15 cellular contexts compared by ENCODE assay signal in the genomic region with DNA sequence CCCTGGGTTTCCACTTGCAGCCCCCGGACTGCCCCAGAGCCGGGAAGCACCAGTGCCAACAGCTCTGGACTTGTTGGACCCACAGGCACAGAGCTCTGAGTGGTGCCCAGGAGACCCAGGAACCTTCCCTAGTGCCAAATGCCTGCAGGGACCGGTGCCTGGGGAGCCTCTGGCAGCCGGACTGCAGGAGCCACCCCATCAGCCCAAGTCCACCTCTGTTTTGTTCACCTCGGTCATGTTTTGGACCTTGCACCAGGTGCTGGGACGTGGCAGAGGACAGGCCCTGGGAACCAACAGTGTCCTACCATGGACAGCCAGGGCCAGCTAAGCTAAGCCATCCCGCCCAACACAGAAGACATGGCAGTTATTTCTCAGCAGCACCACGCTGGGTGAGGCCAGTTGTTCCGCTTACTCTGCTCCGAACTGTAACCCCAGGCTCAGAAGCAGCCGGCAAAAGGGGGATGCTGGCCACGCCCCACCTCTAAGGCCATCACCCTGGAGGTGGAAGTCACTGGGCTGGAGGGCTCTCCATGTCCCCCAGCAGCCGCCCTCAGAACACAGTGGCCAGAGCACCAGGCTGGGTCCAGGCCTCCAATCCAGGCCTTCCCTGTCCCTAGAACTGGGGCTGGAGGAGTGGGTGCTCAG.
DNase-seq lines count a peak whose midpoint lies in the region; ATAC-seq and TF ChIP-seq lines count a peak whose summit lies in the region.
"Had no signal": no experiment of that assay in that cellular context is flagged by ENCODE, and none has a peak within 500 bp of the region (broad histone marks: within the 10 kb centered on the region; RNA-seq: fewer than 3 reads in every experiment).

No MANE protein-coding gene starts in this region.

- H3K4me1 ChIP-seq in left ventricle myocardium inferior (no peaks in the 10 kb centered on the region), foreskin keratinocyte (no peaks in the 10 kb centered on the region), liver (ENCODE audit: control insufficient read depth in 4 of 4, insufficient read depth in 4 of 4, low read length in 3 of 4) (peaks cover 7 to 51% (median 41%) of the 10 kb centered on the region in 4 donors), osteoblast (ENCODE audit: insufficient read depth, low read length) (no peaks in the 10 kb centered on the region)
- H3K4me1 ChIP-seq: HAP-1 had no signal

- ATAC-seq in Right ventricle myocardium inferior (no peak), foreskin keratinocyte (no peak)

- H3K27me3 ChIP-seq in left ventricle myocardium inferior (ENCODE audit: low read depth) (no peaks in the 10 kb centered on the region), foreskin keratinocyte (peaks cover 8% of the 10 kb centered on the region), liver (ENCODE audit: control insufficient read depth in 4 of 4, insufficient read depth in 4 of 4, low read length in 3 of 4) (no peaks in the 10 kb centered on the region), osteoblast (ENCODE audit: insufficient read depth, low read length) (no peaks in the 10 kb centered on the region)
- H3K27me3 ChIP-seq: BLaER1 treated with 17β-estradiol and CSF1 and Interleukin-3, amounts not matched to agents 10 nM and 100 nM had no signal

- no peak overlapping the region for H3K9ac ChIP-seq in liver (ENCODE audit: low read depth in 1 of 2, low read length in 2 of 2)
- H3K9ac ChIP-seq: BLaER1 treated with 17β-estradiol and CSF1 and Interleukin-3, amounts not matched to agents 10 nM and 100 nM had no signal

- no peaks in the 10 kb centered on the region for H4K20me1 ChIP-seq in osteoblast (ENCODE audit: insufficient read depth, low read length)

- no peak overlapping the region for H3K4me2 ChIP-seq in osteoblast (ENCODE audit: insufficient read depth, low read length)
- H3K4me2 ChIP-seq: BLaER1 treated with 17β-estradiol and CSF1 and Interleukin-3, amounts not matched to agents 10 nM and 100 nM had no signal

- H3K36me3 ChIP-seq in left ventricle myocardium inferior (peaks cover 8% of the 10 kb centered on the region), liver (ENCODE audit: control insufficient read depth in 4 of 4, insufficient read depth in 3 of 4, low read depth in 1 of 4, low read length in 3 of 4) (peaks cover 0 to 24% (median 8%) of the 10 kb centered on the region in 4 donors), osteoblast (ENCODE audit: insufficient read depth, low read length) (no peaks in the 10 kb centered on the region)
- H3K36me3 ChIP-seq: BLaER1 treated with 17β-estradiol and CSF1 and Interleukin-3, amounts not matched to agents 10 nM and 100 nM; HAP-1 had no signal

- intact Hi-C loops in Right ventricle myocardium inferior (cut with DNase I) (no loop called here), left ventricle myocardium inferior (cut with micrococcal nuclease) (no loop called here)

- WGBS in liver: 63% methylated on average over 13 of the region's 13 CpGs

- H3K79me2 ChIP-seq in osteoblast (ENCODE audit: insufficient read depth, low read length): no peaks in the 10 kb centered on the region

- peak in 1 of 2 donors; percentile 54 for TF ChIP-seq RAD21 in liver (IDR thresholded peaks at IDR 0.05)

- no peak overlapping the region for H3K4me3 ChIP-seq in left ventricle myocardium inferior
- no peak overlapping the region for H3K4me3 ChIP-seq in liver (ENCODE audit: low read depth in 1 of 3, low read length in 3 of 3)
- no peak overlapping the region for H3K4me3 ChIP-seq in osteoblast (ENCODE audit: insufficient read depth, low read length)
- H3K4me3 ChIP-seq: BLaER1 treated with 17β-estradiol and CSF1 and Interleukin-3, amounts not matched to agents 10 nM and 100 nM; HAP-1 had no signal

- H2AFZ ChIP-seq in osteoblast (ENCODE audit: low read length): no peak overlapping the region

- no peak for TF ChIP-seq CTCF in left ventricle myocardium inferior (IDR thresholded peaks at IDR 0.05; ENCODE audit: borderline replicate concordance)
- TF ChIP-seq CTCF in foreskin keratinocyte (conservative IDR thresholded peaks at IDR 0.05): no peak
- no peak for TF ChIP-seq CTCF in liver (IDR thresholded peaks at IDR 0.05; ENCODE audit: low read depth, low read length, missing input control)
- no peak for TF ChIP-seq CTCF in osteoblast (IDR thresholded peaks at IDR 0.05; ENCODE audit: extremely low read depth, low read depth, low read length)

- H3K27ac ChIP-seq in left ventricle myocardium inferior (replicated peaks): no peak overlapping the region
- peak overlapping the region; percentile 46 for H3K27ac ChIP-seq in foreskin keratinocyte
- peak overlapping the region; percentile 67 to 79 for H3K27ac ChIP-seq in liver (ENCODE audit: low read depth in 1 of 2, low read length in 2 of 2)
- H3K27ac ChIP-seq in osteoblast (ENCODE audit: low read depth, low read length): no peak overlapping the region
- H3K27ac ChIP-seq: 22Rv1; BLaER1 treated with 17β-estradiol and CSF1 and Interleukin-3, amounts not matched to agents 10 nM and 100 nM had no signal

- H3K9me3 ChIP-seq in left ventricle myocardium inferior (replicated peaks) (no peaks in the 10 kb centered on the region), liver (ENCODE audit: control insufficient read depth in 4 of 4, low read length in 3 of 4) (no peaks in the 10 kb centered on the region), osteoblast (ENCODE audit: low read depth, low read length) (no peaks in the 10 kb centered on the region)
- H3K9me3 ChIP-seq: BLaER1 treated with 17β-estradiol and CSF1 and Interleukin-3, amounts not matched to agents 10 nM and 100 nM; HAP-1 had no signal

- DNase-seq in Right ventricle myocardium inferior (ENCODE audit: missing footprints) (peak; percentile 45), left ventricle myocardium inferior (no peak), foreskin keratinocyte (no peak), osteoblast (ENCODE audit: insufficient read length, low spot score, missing footprints) (peak; percentile 80), GM03348 (ENCODE audit: low spot score) (no peak), NCI-H748 (lab: John Stamatoyannopoulos, UW; ENCODE audit: unreplicated experiment) (no peak)
- DNase-seq in activated CD4-positive, alpha-beta T cell treated with anti-CD3 and anti-CD28 coated beads, Interleukin-2, amount 50 U/mL, for 48 hours: no peak
- DNase-seq: AML-193; CD4-positive, CD25-positive, alpha-beta regulatory T cell; DMS53; GF-D8 had no signal

TF ChIP-seq in liver, 16 proteins besides CTCF, POLR2A, EP300 and RAD21 (continues in another document):
- TF ChIP-seq ATF3 (IDR thresholded peaks at IDR 0.05): no peak
- TF ChIP-seq EGR1 (IDR thresholded peaks at IDR 0.05; ENCODE audit: low read depth in 2 of 2): no peak
- peak; percentile 95 for TF ChIP-seq RXRA (IDR thresholded peaks at IDR 0.05)
- no peak for TF ChIP-seq GABPA (IDR thresholded peaks at IDR 0.05 in 1 of 2, conservative IDR thresholded peaks at IDR 0.05 in 1 of 2)
- no peak for TF ChIP-seq NR2F2 (IDR thresholded peaks at IDR 0.05)
- TF ChIP-seq HNF4G (IDR thresholded peaks at IDR 0.05): peak; percentile 97
- no peak for TF ChIP-seq TAF1 (conservative IDR thresholded peaks at IDR 0.05)
- peak; percentile 98 to 100 for TF ChIP-seq HNF4A (conservative IDR thresholded peaks at IDR 0.05)
- TF ChIP-seq, protein P1, sequence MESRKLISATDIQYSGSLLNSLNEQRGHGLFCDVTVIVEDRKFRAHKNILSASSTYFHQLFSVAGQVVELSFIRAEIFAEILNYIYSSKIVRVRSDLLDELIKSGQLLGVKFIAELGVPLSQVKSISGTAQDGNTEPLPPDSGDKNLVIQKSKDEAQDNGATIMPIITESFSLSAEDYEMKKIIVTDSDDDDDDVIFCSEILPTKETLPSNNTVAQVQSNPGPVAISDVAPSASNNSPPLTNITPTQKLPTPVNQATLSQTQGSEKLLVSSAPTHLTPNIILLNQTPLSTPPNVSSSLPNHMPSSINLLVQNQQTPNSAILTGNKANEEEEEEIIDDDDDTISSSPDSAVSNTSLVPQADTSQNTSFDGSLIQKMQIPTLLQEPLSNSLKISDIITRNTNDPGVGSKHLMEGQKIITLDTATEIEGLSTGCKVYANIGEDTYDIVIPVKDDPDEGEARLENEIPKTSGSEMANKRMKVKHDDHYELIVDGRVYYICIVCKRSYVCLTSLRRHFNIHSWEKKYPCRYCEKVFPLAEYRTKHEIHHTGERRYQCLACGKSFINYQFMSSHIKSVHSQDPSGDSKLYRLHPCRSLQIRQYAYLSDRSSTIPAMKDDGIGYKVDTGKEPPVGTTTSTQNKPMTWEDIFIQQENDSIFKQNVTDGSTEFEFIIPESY (IDR thresholded peaks at IDR 0.05): no peak
- TF ChIP-seq SP1 (IDR thresholded peaks at IDR 0.05): peak; percentile 94
- TF ChIP-seq, protein P2, sequence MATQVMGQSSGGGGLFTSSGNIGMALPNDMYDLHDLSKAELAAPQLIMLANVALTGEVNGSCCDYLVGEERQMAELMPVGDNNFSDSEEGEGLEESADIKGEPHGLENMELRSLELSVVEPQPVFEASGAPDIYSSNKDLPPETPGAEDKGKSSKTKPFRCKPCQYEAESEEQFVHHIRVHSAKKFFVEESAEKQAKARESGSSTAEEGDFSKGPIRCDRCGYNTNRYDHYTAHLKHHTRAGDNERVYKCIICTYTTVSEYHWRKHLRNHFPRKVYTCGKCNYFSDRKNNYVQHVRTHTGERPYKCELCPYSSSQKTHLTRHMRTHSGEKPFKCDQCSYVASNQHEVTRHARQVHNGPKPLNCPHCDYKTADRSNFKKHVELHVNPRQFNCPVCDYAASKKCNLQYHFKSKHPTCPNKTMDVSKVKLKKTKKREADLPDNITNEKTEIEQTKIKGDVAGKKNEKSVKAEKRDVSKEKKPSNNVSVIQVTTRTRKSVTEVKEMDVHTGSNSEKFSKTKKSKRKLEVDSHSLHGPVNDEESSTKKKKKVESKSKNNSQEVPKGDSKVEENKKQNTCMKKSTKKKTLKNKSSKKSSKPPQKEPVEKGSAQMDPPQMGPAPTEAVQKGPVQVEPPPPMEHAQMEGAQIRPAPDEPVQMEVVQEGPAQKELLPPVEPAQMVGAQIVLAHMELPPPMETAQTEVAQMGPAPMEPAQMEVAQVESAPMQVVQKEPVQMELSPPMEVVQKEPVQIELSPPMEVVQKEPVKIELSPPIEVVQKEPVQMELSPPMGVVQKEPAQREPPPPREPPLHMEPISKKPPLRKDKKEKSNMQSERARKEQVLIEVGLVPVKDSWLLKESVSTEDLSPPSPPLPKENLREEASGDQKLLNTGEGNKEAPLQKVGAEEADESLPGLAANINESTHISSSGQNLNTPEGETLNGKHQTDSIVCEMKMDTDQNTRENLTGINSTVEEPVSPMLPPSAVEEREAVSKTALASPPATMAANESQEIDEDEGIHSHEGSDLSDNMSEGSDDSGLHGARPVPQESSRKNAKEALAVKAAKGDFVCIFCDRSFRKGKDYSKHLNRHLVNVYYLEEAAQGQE (IDR thresholded peaks at IDR 0.05): peak; percentile 93
- TF ChIP-seq JUND (IDR thresholded peaks at IDR 0.05): peak in 1 of 2 donors; percentile 34
- peak; percentile 90 for TF ChIP-seq YY1 (IDR thresholded peaks at IDR 0.05)
- TF ChIP-seq FOXA2 (IDR thresholded peaks at IDR 0.05): no peak

Comparison
In these comparisons a context has a peak if more than half of its experiments do, and no peak if none do; other contexts are left out.
1. DNase-seq: peak in Right ventricle myocardium inferior (single experiment) and osteoblast (single experiment); none in left ventricle myocardium inferior (single experiment), foreskin keratinocyte (0 of 2), GM03348 (single experiment), activated CD4-positive, alpha-beta T cell treated with anti-CD3 and anti-CD28 coated beads, Interleukin-2, amount 50 U/mL, for 48 hours (0 of 2) and NCI-H748 (single experiment).
2. H3K27ac ChIP-seq: peak in foreskin keratinocyte (single experiment) and liver (2 of 2); none in left ventricle myocardium inferior (single experiment) and osteoblast (single experiment).